Comparison of ENCODE assay signal across 1 cellular context in the genomic region with DNA sequence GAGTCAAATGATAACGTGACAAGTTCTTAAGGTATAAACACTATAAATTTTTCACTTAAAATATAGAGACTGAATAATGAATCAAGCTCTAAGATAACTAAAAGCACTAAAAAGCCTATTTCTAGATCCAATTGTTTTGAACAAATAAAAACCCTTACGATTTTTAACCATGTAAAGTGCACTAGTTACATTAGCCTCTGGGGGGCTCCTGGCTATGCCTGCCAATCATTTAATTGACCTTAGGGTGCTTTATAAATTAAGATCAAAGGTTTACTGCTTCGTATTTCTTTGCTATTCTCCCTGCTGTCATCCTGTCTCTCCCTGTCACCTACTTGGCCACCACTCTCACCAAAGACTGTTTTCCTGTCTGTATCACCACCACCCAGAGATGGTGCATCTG.
TF ChIP-seq lines count a peak whose summit lies in the region.

No MANE protein-coding gene starts in this region.

TF ChIP-seq in GM23338, 12 proteins besides CTCF, POLR2A, EP300 and RAD21 (continued from another document):
- no peak for TF ChIP-seq ZNF114 (CRISPR knock-in tag; IDR thresholded peaks at IDR 0.05)
- no peak for TF ChIP-seq STAT1 (IDR thresholded peaks at IDR 0.05; ENCODE audit: unreplicated experiment)
- TF ChIP-seq, protein P1, sequence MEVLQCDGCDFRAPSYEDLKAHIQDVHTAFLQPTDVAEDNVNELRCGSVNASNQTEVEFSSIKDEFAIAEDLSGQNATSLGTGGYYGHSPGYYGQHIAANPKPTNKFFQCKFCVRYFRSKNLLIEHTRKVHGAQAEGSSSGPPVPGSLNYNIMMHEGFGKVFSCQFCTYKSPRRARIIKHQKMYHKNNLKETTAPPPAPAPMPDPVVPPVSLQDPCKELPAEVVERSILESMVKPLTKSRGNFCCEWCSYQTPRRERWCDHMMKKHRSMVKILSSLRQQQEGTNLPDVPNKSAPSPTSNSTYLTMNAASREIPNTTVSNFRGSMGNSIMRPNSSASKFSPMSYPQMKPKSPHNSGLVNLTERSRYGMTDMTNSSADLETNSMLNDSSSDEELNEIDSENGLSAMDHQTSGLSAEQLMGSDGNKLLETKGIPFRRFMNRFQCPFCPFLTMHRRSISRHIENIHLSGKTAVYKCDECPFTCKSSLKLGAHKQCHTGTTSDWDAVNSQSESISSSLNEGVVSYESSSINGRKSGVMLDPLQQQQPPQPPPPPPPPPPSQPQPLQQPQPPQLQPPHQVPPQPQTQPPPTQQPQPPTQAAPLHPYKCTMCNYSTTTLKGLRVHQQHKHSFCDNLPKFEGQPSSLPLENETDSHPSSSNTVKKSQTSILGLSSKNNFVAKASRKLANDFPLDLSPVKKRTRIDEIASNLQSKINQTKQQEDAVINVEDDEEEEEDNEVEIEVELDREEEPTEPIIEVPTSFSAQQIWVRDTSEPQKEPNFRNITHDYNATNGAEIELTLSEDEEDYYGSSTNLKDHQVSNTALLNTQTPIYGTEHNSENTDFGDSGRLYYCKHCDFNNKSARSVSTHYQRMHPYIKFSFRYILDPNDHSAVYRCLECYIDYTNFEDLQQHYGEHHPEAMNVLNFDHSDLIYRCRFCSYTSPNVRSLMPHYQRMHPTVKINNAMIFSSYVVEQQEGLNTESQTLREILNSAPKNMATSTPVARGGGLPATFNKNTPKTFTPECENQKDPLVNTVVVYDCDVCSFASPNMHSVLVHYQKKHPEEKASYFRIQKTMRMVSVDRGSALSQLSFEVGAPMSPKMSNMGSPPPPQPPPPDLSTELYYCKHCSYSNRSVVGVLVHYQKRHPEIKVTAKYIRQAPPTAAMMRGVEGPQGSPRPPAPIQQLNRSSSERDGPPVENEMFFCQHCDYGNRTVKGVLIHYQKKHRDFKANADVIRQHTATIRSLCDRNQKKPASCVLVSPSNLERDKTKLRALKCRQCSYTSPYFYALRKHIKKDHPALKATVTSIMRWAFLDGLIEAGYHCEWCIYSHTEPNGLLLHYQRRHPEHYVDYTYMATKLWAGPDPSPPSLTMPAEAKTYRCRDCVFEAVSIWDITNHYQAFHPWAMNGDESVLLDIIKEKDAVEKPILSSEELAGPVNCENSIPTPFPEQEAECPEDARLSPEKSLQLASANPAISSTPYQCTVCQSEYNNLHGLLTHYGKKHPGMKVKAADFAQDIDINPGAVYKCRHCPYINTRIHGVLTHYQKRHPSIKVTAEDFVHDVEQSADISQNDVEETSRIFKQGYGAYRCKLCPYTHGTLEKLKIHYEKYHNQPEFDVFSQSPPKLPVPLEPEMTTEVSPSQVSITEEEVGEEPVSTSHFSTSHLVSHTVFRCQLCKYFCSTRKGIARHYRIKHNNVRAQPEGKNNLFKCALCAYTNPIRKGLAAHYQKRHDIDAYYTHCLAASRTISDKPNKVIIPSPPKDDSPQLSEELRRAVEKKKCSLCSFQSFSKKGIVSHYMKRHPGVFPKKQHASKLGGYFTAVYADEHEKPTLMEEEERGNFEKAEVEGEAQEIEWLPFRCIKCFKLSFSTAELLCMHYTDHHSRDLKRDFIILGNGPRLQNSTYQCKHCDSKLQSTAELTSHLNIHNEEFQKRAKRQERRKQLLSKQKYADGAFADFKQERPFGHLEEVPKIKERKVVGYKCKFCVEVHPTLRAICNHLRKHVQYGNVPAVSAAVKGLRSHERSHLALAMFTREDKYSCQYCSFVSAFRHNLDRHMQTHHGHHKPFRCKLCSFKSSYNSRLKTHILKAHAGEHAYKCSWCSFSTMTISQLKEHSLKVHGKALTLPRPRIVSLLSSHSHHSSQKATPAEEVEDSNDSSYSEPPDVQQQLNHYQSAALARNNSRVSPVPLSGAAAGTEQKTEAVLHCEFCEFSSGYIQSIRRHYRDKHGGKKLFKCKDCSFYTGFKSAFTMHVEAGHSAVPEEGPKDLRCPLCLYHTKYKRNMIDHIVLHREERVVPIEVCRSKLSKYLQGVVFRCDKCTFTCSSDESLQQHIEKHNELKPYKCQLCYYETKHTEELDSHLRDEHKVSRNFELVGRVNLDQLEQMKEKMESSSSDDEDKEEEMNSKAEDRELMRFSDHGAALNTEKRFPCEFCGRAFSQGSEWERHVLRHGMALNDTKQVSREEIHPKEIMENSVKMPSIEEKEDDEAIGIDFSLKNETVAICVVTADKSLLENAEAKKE (CRISPR knock-in tag; IDR thresholded peaks at IDR 0.05): no peak
- TF ChIP-seq, protein P2, sequence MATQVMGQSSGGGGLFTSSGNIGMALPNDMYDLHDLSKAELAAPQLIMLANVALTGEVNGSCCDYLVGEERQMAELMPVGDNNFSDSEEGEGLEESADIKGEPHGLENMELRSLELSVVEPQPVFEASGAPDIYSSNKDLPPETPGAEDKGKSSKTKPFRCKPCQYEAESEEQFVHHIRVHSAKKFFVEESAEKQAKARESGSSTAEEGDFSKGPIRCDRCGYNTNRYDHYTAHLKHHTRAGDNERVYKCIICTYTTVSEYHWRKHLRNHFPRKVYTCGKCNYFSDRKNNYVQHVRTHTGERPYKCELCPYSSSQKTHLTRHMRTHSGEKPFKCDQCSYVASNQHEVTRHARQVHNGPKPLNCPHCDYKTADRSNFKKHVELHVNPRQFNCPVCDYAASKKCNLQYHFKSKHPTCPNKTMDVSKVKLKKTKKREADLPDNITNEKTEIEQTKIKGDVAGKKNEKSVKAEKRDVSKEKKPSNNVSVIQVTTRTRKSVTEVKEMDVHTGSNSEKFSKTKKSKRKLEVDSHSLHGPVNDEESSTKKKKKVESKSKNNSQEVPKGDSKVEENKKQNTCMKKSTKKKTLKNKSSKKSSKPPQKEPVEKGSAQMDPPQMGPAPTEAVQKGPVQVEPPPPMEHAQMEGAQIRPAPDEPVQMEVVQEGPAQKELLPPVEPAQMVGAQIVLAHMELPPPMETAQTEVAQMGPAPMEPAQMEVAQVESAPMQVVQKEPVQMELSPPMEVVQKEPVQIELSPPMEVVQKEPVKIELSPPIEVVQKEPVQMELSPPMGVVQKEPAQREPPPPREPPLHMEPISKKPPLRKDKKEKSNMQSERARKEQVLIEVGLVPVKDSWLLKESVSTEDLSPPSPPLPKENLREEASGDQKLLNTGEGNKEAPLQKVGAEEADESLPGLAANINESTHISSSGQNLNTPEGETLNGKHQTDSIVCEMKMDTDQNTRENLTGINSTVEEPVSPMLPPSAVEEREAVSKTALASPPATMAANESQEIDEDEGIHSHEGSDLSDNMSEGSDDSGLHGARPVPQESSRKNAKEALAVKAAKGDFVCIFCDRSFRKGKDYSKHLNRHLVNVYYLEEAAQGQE (IDR thresholded peaks at IDR 0.05; ENCODE audit: unreplicated experiment): no peak
